In the genomic region with DNA sequence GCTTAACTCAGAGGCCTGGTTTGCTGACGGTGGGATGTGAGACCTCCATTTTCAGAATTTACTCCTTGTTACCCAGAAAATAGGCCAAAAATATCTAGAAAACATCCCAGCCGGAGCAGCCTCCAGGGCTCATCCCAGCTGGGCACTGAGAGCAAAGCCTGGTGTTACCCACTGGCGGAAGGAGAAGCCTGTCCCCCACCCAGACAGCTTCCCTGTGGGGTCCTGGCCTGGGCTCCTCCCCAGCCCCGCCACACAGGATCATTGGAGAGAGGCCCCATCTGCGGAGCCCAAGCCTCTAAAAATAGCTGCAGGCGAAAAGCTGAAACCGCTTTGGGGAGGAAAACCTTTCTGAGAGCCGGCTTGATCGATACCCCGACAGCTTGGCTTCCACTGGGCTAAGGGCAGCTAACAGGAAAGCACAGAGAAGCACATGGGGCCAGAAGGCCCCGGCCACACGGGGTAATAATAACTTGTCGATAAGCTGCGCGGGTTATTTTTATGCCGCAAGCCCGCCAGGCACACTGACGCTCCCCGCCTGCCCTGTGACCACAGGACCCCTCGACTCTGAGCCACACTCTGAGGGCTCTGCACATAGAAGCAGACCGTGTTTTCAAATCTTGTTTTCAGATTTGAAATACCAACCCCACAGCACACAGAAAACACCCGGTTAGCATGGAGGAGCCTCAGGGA, we compare ENCODE assay signal across 21 cellular contexts. TPM values are rescaled to one million over a fixed set of nuclear protein-coding genes. Genes with fewer than 3 reads are reported as not detected.
DNase-seq lines count a peak whose midpoint lies in the region; ATAC-seq and TF ChIP-seq lines count a peak whose summit lies in the region.
"Had no signal": no experiment of that assay in that cellular context is flagged by ENCODE, and none has a peak within 500 bp of the region (broad histone marks: within the 10 kb centered on the region; RNA-seq: fewer than 3 reads in every experiment).

No MANE protein-coding gene starts in this region.

- H3K4me3 ChIP-seq in left ventricle myocardium inferior = no peak overlapping the region
- no peak overlapping the region for H3K4me3 ChIP-seq in mammary epithelial cell (replicated peaks in 1 of 3; ENCODE audit: insufficient read depth in 1 of 3, low read depth in 2 of 3, low read length in 3 of 3)

- H3K4me1 ChIP-seq in left ventricle myocardium inferior (no peaks in the 10 kb centered on the region), mammary epithelial cell (ENCODE audit: insufficient read depth, low read length) (no peaks in the 10 kb centered on the region)

- WGBS in mammary epithelial cell (ENCODE audit: low coverage, missing lambda C conversion rate) = 96% methylated on average over 21 of the region's 22 CpGs

- H3K27me3 ChIP-seq in left ventricle myocardium inferior (ENCODE audit: low read depth) (peaks cover 3% of the 10 kb centered on the region), mammary epithelial cell (ENCODE audit: insufficient read depth, low read length) (no peaks in the 10 kb centered on the region)

- H3K4me3 Mint-ChIP-seq in effector memory CD8-positive, alpha-beta T cell = no peak overlapping the region
- H3K4me3 Mint-ChIP-seq: CD8-positive, alpha-beta memory T cell; HFFc6 had no signal

- H2AFZ ChIP-seq in mammary epithelial cell (ENCODE audit: low read depth, low read length) = no peak overlapping the region

- peaks cover 0 to 6% of the 10 kb centered on the region in 2 donors for H3K4me1 Mint-ChIP-seq in effector memory CD8-positive, alpha-beta T cell (ENCODE audit: low read depth in 2 of 2)
- H3K4me1 Mint-ChIP-seq: CD8-positive, alpha-beta memory T cell had no signal

- intact Hi-C loops in left ventricle myocardium inferior (cut with micrococcal nuclease) (no loop called here), left cardiac atrium (cut with DNase I) (no loop called here), posterior vena cava (cut with DNase I) (no loop called here), mammary epithelial cell (cut with micrococcal nuclease) (no loop called here)

- TF ChIP-seq CTCF in left ventricle myocardium inferior (IDR thresholded peaks at IDR 0.05; ENCODE audit: borderline replicate concordance) (no peak), mammary epithelial cell (conservative IDR thresholded peaks at IDR 0.05 in 1 of 2, IDR thresholded peaks at IDR 0.05 in 1 of 2; ENCODE audit: extremely low read depth in 1 of 2, insufficient read depth in 1 of 2, low read depth in 1 of 2, low read length in 2 of 2) (no peak)

- H3K4me2 ChIP-seq in mammary epithelial cell (ENCODE audit: insufficient read depth, low read depth, low read length) = no peak overlapping the region

- H3K27ac ChIP-seq in left ventricle myocardium inferior (replicated peaks) = no peak overlapping the region
- no peak overlapping the region for H3K27ac ChIP-seq in mammary epithelial cell (ENCODE audit: insufficient read depth, low read depth, low read length)
- H3K27ac ChIP-seq: C4-2B, RWPE1 had no signal

- H3K9me3 ChIP-seq in left ventricle myocardium inferior (replicated peaks) = no peaks in the 10 kb centered on the region
- no peaks in the 10 kb centered on the region for H3K9me3 ChIP-seq in mammary epithelial cell (replicated peaks; ENCODE audit: insufficient read depth, low read length)

- H3K9ac ChIP-seq in mammary epithelial cell (ENCODE audit: insufficient read depth, low read length) = no peak overlapping the region

- no peaks in the 10 kb centered on the region for H4K20me1 ChIP-seq in mammary epithelial cell (ENCODE audit: insufficient read depth, low read length)

- peaks cover 5% of the 10 kb centered on the region for H3K36me3 ChIP-seq in left ventricle myocardium inferior
- H3K36me3 ChIP-seq in mammary epithelial cell (ENCODE audit: insufficient read depth, low read length) = no peaks in the 10 kb centered on the region

- dilution Hi-C loops in mammary epithelial cell (cut with HindIII; ENCODE audit: low sequenced_read_pairs) = loop anchor here (10.0 kb wide), 1 partner anchor 141 kb away; no protein-coding TSS in a partner anchor

- CTCF ChIA-PET in mammary epithelial cell (lab: Charles Lee; ENCODE audit: low non-redundant PET) = no interaction called here

- ATAC-seq in left cardiac atrium = no peak
- no peak for ATAC-seq in effector memory CD8-positive, alpha-beta T cell (replicated peaks)

- DNase-seq in left ventricle myocardium inferior = peak; percentile 7
- DNase-seq in left cardiac atrium = no peak
- peak; percentile 34 for DNase-seq in islet precursor cell
- peak; percentile 48 for DNase-seq in posterior vena cava (ENCODE audit: low spot score)
- no peak for DNase-seq in mammary epithelial cell
- DNase-seq in activated T-cell treated with anti-CD3 and anti-CD28 coated beads, Interleukin-2, amount 50 U/mL, for 48 hours = no peak
- no peak for DNase-seq in effector memory CD8-positive, alpha-beta T cell
- DNase-seq: Calu3; CD8-positive, alpha-beta memory T cell; DMS153; H7; HFFc6; Kasumi-1; NCI-H1048; NCI-H1436; NCI-H1930; NCI-H2227 treated with DMSO at 0.1 percent for 48 hours; NCI-H510A treated with DMSO at 0.1 percent for 48 hours; NCI-H748 treated with DMSO at 0.1 percent for 48 hours had no signal

- no peak overlapping the region for H3K27ac Mint-ChIP-seq in effector memory CD8-positive, alpha-beta T cell
- H3K27ac Mint-ChIP-seq: CD8-positive, alpha-beta memory T cell; HFFc6 had no signal

- H3K9me3 Mint-ChIP-seq in effector memory CD8-positive, alpha-beta T cell = peaks cover 0 to 3% of the 10 kb centered on the region in 2 donors
- H3K9me3 Mint-ChIP-seq: HFFc6 had no signal

- H3K36me3 Mint-ChIP-seq in effector memory CD8-positive, alpha-beta T cell (ENCODE audit: insufficient read depth) = no peaks in the 10 kb centered on the region
- H3K36me3 Mint-ChIP-seq: CD8-positive, alpha-beta memory T cell had no signal

- in situ Hi-C loops in mammary epithelial cell (cut with MboI; ENCODE audit: low sequenced_read_pairs in 2 of 2) = no loop called here

- BruUV-seq in mammary epithelial cell (replicated peaks; lab: Mats Ljungman, UMichigan) = no TSS peak

- peaks cover 47 to 67% of the 10 kb centered on the region in 2 donors for H3K27me3 Mint-ChIP-seq in effector memory CD8-positive, alpha-beta T cell

- H3K79me2 ChIP-seq in mammary epithelial cell (ENCODE audit: insufficient read depth, low read length) = no peaks in the 10 kb centered on the region

RNA-seq across cellular contexts. Expression of gene FAHD2A, which starts 26.8 kb away (rescaled TPM):
- total RNA-seq in left ventricle myocardium inferior = 32.4 TPM
- total RNA-seq in left cardiac atrium = 10 to 100 TPM; 29.1 to 31.6 TPM
- 10 to 100 TPM; 14.1 to 18.3 TPM for total RNA-seq in posterior vena cava
- 10 to 100 TPM; 23.8 to 26.8 TPM for total RNA-seq in mammary epithelial cell
- polyA plus RNA-seq in mammary epithelial cell = 30.1 TPM
- 62.2 TPM for polyA minus RNA-seq in mammary epithelial cell

Comparison
In these comparisons a context has a peak if more than half of its experiments do, and no peak if none do; other contexts are left out.
1. DNase-seq: peak in left ventricle myocardium inferior (single experiment), islet precursor cell (single experiment) and posterior vena cava (single experiment); none in left cardiac atrium (single experiment), mammary epithelial cell (single experiment), activated T-cell treated with anti-CD3 and anti-CD28 coated beads, Interleukin-2, amount 50 U/mL, for 48 hours (0 of 2) and effector memory CD8-positive, alpha-beta T cell (0 of 3).